9 cellular contexts compared by ENCODE assay signal in genomic region chr7:107201795-107202450, GRCh38. TPM values are rescaled to one million over a fixed set of nuclear protein-coding genes. Genes with fewer than 3 reads are reported as not detected.
DNase-seq lines count a peak whose midpoint lies in the region; ATAC-seq, FAIRE-seq and TF ChIP-seq lines count a peak whose summit lies in the region.
"Had no signal": no experiment of that assay in that cellular context is flagged by ENCODE, and none has a peak within 500 bp of the region (broad histone marks: within the 10 kb centered on the region; RNA-seq: fewer than 3 reads in every experiment).

No MANE protein-coding gene starts in this region.

- H2AFZ ChIP-seq in OCI-LY7 (ENCODE audit: low read length) = no peak overlapping the region

- H3K4me2 ChIP-seq in OCI-LY7 (ENCODE audit: low read length) = no peak overlapping the region
- H3K4me2 ChIP-seq: BLaER1 had no signal

- H3K79me2 ChIP-seq in OCI-LY7 (ENCODE audit: insufficient read depth, low read depth, low read length) = no peaks in the 10 kb centered on the region

- H3K36me3 ChIP-seq in OCI-LY7 (ENCODE audit: insufficient read depth, low read length) = peaks cover 45% of the 10 kb centered on the region
- H3K36me3 ChIP-seq in breast epithelium = peaks cover 6% of the 10 kb centered on the region

- H3K27me3 ChIP-seq in breast epithelium = no peaks in the 10 kb centered on the region
- H3K27me3 ChIP-seq: BLaER1 had no signal

- no peak overlapping the region for H3K4me3 ChIP-seq in OCI-LY7 (ENCODE audit: low read depth, low read length, poor library complexity, severe bottlenecking)
- H3K4me3 ChIP-seq in breast epithelium = no peak overlapping the region
- H3K4me3 ChIP-seq: BLaER1 had no signal

- CTCF ChIA-PET in OCI-LY7 (lab: Charles Lee; ENCODE audit: unreplicated experiment) = no interaction called here

- H3K9me3 Mint-ChIP-seq in type B pancreatic cell = no peaks in the 10 kb centered on the region

- peak; percentile 88 for ATAC-seq in left colon
- ATAC-seq in HG02840 (IDR thresholded peaks at IDR 0.05; ENCODE audit: low FRiP score, unreplicated experiment) = no peak

- BruUV-seq in OCI-LY7 (replicated peaks; lab: Mats Ljungman, UMichigan) = no TSS peak

- POLR2A ChIA-PET in OCI-LY7 (lab: Charles Lee) = no interaction called here

- no peak for TF ChIP-seq POLR2A in breast epithelium (IDR thresholded peaks at IDR 0.05)

- no peaks in the 10 kb centered on the region for H3K4me1 Mint-ChIP-seq in type B pancreatic cell (ENCODE audit: unreplicated experiment)

- no peaks in the 10 kb centered on the region for H4K20me1 ChIP-seq in OCI-LY7 (ENCODE audit: insufficient read depth, low read length)
- H4K20me1 ChIP-seq: BLaER1 had no signal

- H3K27me3 Mint-ChIP-seq in type B pancreatic cell = no peaks in the 10 kb centered on the region

- no peaks in the 10 kb centered on the region for H3K9me2 ChIP-seq in OCI-LY7 (ENCODE audit: insufficient read depth, low read length)

- no peaks in the 10 kb centered on the region for H3K4me1 ChIP-seq in OCI-LY7 (ENCODE audit: insufficient read depth, low read length, poor library complexity, severe bottlenecking)
- no peaks in the 10 kb centered on the region for H3K4me1 ChIP-seq in breast epithelium
- H3K4me1 ChIP-seq: BLaER1 had no signal

- no peak overlapping the region for H3K27ac Mint-ChIP-seq in type B pancreatic cell

- H3K9me3 ChIP-seq in OCI-LY7 (ENCODE audit: low read length) = no peaks in the 10 kb centered on the region
- H3K9me3 ChIP-seq in breast epithelium = no peaks in the 10 kb centered on the region
- H3K9me3 ChIP-seq: BLaER1 had no signal

- peaks cover 31% of the 10 kb centered on the region for H3K36me3 Mint-ChIP-seq in type B pancreatic cell

- peak; percentile 23 for DNase-seq in NCI-H1436 (lab: John Stamatoyannopoulos, UW)
- DNase-seq in NCI-H1436 treated with DMSO at 0.1 percent for 48 hours (lab: John Stamatoyannopoulos, UW) = no peak
- DNase-seq in HTR-8/SVneo (ENCODE audit: insufficient read length, low spot score) = peak; percentile 23
- DNase-seq in OCI-LY7 (ENCODE audit: low spot score) = peak; percentile 61
- no peak for DNase-seq in breast epithelium (ENCODE audit: low spot score in 2 of 2)
- DNase-seq in left colon = peak in 1 of 2 donors; percentile 56
- DNase-seq in type B pancreatic cell (ENCODE audit: extremely low spot score, unreplicated experiment) = no peak

- no peak overlapping the region for H3K4me3 Mint-ChIP-seq in type B pancreatic cell

- TF ChIP-seq CTCF in OCI-LY7 (conservative IDR thresholded peaks at IDR 0.05; ENCODE audit: low read length) (peak; percentile 84), breast epithelium (IDR thresholded peaks at IDR 0.05) (peak in 2 of 3 donors; percentile 51 to 53), type B pancreatic cell (conservative IDR thresholded peaks at IDR 0.05) (peak; percentile 69)

- no peak for FAIRE-seq in HTR-8/SVneo (lab: Jason Lieb, UNC)

- intact Hi-C loops in OCI-LY7 (cut with micrococcal nuclease; ENCODE audit: unreplicated experiment) (loop anchor here (1.0 to 5.0 kb wide), 4 partner anchors 260 to 673 kb away; no protein-coding TSS in a partner anchor), breast epithelium (cut with DNase I; ENCODE audit: low total_unique reads) (loop anchor here (2.0 kb wide), 1 partner anchor 41 kb away; no protein-coding TSS in a partner anchor), left colon (cut with DNase I, micrococcal nuclease) (no loop called here)

- H3K27ac ChIP-seq in OCI-LY7 (ENCODE audit: low read depth, low read length, poor library complexity, severe bottlenecking) = no peak overlapping the region
- no peak overlapping the region for H3K27ac ChIP-seq in breast epithelium
- H3K27ac ChIP-seq: BLaER1 had no signal

RNA-seq across cellular contexts. Expression of gene HBP1, which starts 33.1 kb away (rescaled TPM):
- total RNA-seq in OCI-LY7 (2014; rRNA removed; shearing (Covaris generic)) = 9.3 and 10.9 TPM in 2 replicates
- 18.1 and 21.7 TPM in 2 replicates for total RNA-seq in OCI-LY7 (2022)
- total RNA-seq in breast epithelium = 100 to 1,000 TPM; 166 to 269 (median 176) TPM
- 10 to 100 TPM; 28.7 to 71.0 TPM for total RNA-seq in left colon
- total RNA-seq in type B pancreatic cell (ENCODE audit: low replicate concordance) = 51.5 and 56.9 TPM in 2 replicates

Comparison
In these comparisons a context has a peak if more than half of its experiments do, and no peak if none do; other contexts are left out.
1. DNase-seq: peak in NCI-H1436 (single experiment), HTR-8/SVneo (single experiment) and OCI-LY7 (single experiment); none in NCI-H1436 treated with DMSO at 0.1 percent for 48 hours (single experiment), breast epithelium (0 of 2) and type B pancreatic cell (single experiment).
2. intact Hi-C loops: an anchor here in OCI-LY7 (1.0 to 5.0 kb wide) and breast epithelium (2.0 kb wide); none called in left colon.
3. Peak in every context shown above with its lines, with median percentiles within 50 percentile points of each other: CTCF ChIP-seq.